Comparison of ENCODE assay signal across 12 cellular contexts in genomic region chr10:125538947-125539649, GRCh38.
DNase-seq lines count a peak whose midpoint lies in the region; ATAC-seq and TF ChIP-seq lines count a peak whose summit lies in the region.
"Had no signal": no experiment of that assay in that cellular context is flagged by ENCODE, and none has a peak within 500 bp of the region (broad histone marks: within the 10 kb centered on the region; RNA-seq: fewer than 3 reads in every experiment).

No MANE protein-coding gene starts in this region.

- POLR2A ChIA-PET in SK-N-SH (lab: Yijun Ruan, JAX), result interaction anchor here (1.1 kb wide), 1 partner anchor 258 kb away, joined by 3 read pairs; no protein-coding TSS in a partner anchor

- H4K20me1 ChIP-seq in SK-N-SH (ENCODE audit: insufficient read depth) (no peaks in the 10 kb centered on the region), GM23248 (ENCODE audit: insufficient read depth) (no peaks in the 10 kb centered on the region)

- H2AFZ ChIP-seq in SK-N-SH (ENCODE audit: low read depth) (no peak overlapping the region), GM23248 (no peak overlapping the region)

- peak overlapping the region in 1 of 2 experiments; percentile 22; a peak in 2 of 4 replicates for H3K27ac ChIP-seq in SK-N-SH (ENCODE audit: low read depth in 2 of 2, low read length in 1 of 2)
- H3K27ac ChIP-seq in left ventricle myocardium inferior (replicated peaks), result no peak overlapping the region
- no peak overlapping the region for H3K27ac ChIP-seq in testis
- no peak overlapping the region for H3K27ac ChIP-seq in GM23248
- H3K27ac ChIP-seq: coronary artery, uterus had no signal

- H3K27me3 ChIP-seq in SK-N-SH (ENCODE audit: insufficient read depth) (no peaks in the 10 kb centered on the region), left ventricle myocardium inferior (ENCODE audit: low read depth) (peaks cover 29% of the 10 kb centered on the region), testis (no peaks in the 10 kb centered on the region), GM23248 (replicated peaks; ENCODE audit: insufficient read depth) (no peaks in the 10 kb centered on the region)
- H3K27me3 ChIP-seq: uterus had no signal

- no peaks in the 10 kb centered on the region for H3F3A ChIP-seq in SK-N-SH (replicated peaks; ENCODE audit: insufficient read depth)
- H3F3A ChIP-seq in GM23248 (ENCODE audit: insufficient read depth), result no peaks in the 10 kb centered on the region

- ATAC-seq in SK-N-SH treated with all-trans-retinoic acid at 6 μM for 48 hours (no peak), HG03520 (IDR thresholded peaks at IDR 0.05; ENCODE audit: unreplicated experiment) (no peak), HG03469 (IDR thresholded peaks at IDR 0.05; ENCODE audit: unreplicated experiment) (no peak)

- H3K9ac ChIP-seq in SK-N-SH (no peak overlapping the region), GM23248 (no peak overlapping the region)

- H3K36me3 ChIP-seq in SK-N-SH (replicated peaks in 1 of 2; ENCODE audit: control insufficient read depth in 1 of 2, insufficient read depth in 2 of 2, low read length in 1 of 2) (no peaks in the 10 kb centered on the region), left ventricle myocardium inferior (no peaks in the 10 kb centered on the region), testis (ENCODE audit: low read depth, missing control alignments) (no peaks in the 10 kb centered on the region), GM23248 (ENCODE audit: low read depth) (no peaks in the 10 kb centered on the region)
- H3K36me3 ChIP-seq: uterus had no signal

- H3K4me1 ChIP-seq in SK-N-SH (ENCODE audit: control insufficient read depth in 1 of 2, insufficient read depth in 2 of 2, low read depth in 1 of 2, low read length in 1 of 2) (peaks cover 0 to 23% of the 10 kb centered on the region in 2 experiments; a peak in 1 of 4 replicates), left ventricle myocardium inferior (no peaks in the 10 kb centered on the region), testis (peaks cover 4% of the 10 kb centered on the region), GM23248 (ENCODE audit: insufficient read depth) (no peaks in the 10 kb centered on the region)
- H3K4me1 ChIP-seq: uterus had no signal

- H3K9me3 ChIP-seq in SK-N-SH (no peaks in the 10 kb centered on the region), left ventricle myocardium inferior (replicated peaks) (no peaks in the 10 kb centered on the region), testis (no peaks in the 10 kb centered on the region), GM23248 (ENCODE audit: low read depth) (no peaks in the 10 kb centered on the region)
- H3K9me3 ChIP-seq: uterus had no signal

- peak in 1 of 2 experiments; percentile 12; a peak in 1 of 4 replicates for TF ChIP-seq EP300 in SK-N-SH (IDR thresholded peaks at IDR 0.05; ENCODE audit: borderline replicate concordance in 1 of 2, low read depth in 1 of 2, low read length in 1 of 2)

- intact Hi-C loops in left ventricle myocardium inferior (cut with micrococcal nuclease) (no loop called here), testis (cut with DNase I; ENCODE audit: low total_unique reads) (no loop called here)

- H3K79me2 ChIP-seq in SK-N-SH (ENCODE audit: insufficient read depth) (no peaks in the 10 kb centered on the region), GM23248 (ENCODE audit: insufficient read depth) (no peaks in the 10 kb centered on the region)

- no peak for TF ChIP-seq CTCF in SK-N-SH (IDR thresholded peaks at IDR 0.05)
- TF ChIP-seq CTCF in left ventricle myocardium inferior (IDR thresholded peaks at IDR 0.05; ENCODE audit: borderline replicate concordance), result no peak
- no peak for TF ChIP-seq CTCF in testis (IDR thresholded peaks at IDR 0.05)

- 26% methylated on average over 10 of the region's 11 CpGs for WGBS in SK-N-SH (ENCODE audit: low lambda C conversion rate)
- WGBS in testis, 2 donors, result 61% methylated on average over 11 of the region's 11 CpGs
- WGBS in GM23248 (ENCODE audit: low coverage in 1 of 2, low lambda C conversion rate in 2 of 2, missing lambda C conversion rate in 2 of 2), 2 experiments, result 27 to 28% methylated on average over 11 of the region's 11 CpGs

- no peak for TF ChIP-seq POLR2A in testis (IDR thresholded peaks at IDR 0.05)

- H3K4me3 ChIP-seq in SK-N-SH (ENCODE audit: low read depth in 2 of 2, low read length in 1 of 2) (no peak overlapping the region), left ventricle myocardium inferior (no peak overlapping the region), testis (no peak overlapping the region), GM23248 (no peak overlapping the region)
- H3K4me3 ChIP-seq: coronary artery, uterus had no signal

- DNase-seq in SK-N-SH, result peak; percentile 58
- peak; percentile 88 for DNase-seq in NCI-H510A treated with DMSO at 0.1 percent for 48 hours (lab: John Stamatoyannopoulos, UW)
- peak; percentile 25 for DNase-seq in left ventricle myocardium inferior
- DNase-seq in testis, result peak; percentile 36
- DNase-seq in GM23248, result no peak
- DNase-seq: H9, SIG-M5, uterus had no signal

- TF ChIP-seq RAD21 in SK-N-SH (IDR thresholded peaks at IDR 0.05; ENCODE audit: low read length), result peak; percentile 26

- H3K4me2 ChIP-seq in SK-N-SH, result no peak overlapping the region
- no peak overlapping the region for H3K4me2 ChIP-seq in GM23248 (ENCODE audit: unreplicated experiment)

- in situ Hi-C loops in GM23248 (cut with MboI), result no loop called here

- CTCF ChIA-PET in SK-N-SH (lab: Yijun Ruan, JAX), result interaction anchor here (1.0 to 1.1 kb wide), 2 partner anchors 11 to 12 kb away, joined by 3 read pairs; no protein-coding TSS in a partner anchor

- no peaks in the 10 kb centered on the region for H3K9me2 ChIP-seq in SK-N-SH
- H3K9me2 ChIP-seq in GM23248 (ENCODE audit: insufficient read depth), result no peaks in the 10 kb centered on the region

TF ChIP-seq in SK-N-SH, 30 proteins besides CTCF, POLR2A, EP300 and RAD21:
- TF ChIP-seq, protein P1, sequence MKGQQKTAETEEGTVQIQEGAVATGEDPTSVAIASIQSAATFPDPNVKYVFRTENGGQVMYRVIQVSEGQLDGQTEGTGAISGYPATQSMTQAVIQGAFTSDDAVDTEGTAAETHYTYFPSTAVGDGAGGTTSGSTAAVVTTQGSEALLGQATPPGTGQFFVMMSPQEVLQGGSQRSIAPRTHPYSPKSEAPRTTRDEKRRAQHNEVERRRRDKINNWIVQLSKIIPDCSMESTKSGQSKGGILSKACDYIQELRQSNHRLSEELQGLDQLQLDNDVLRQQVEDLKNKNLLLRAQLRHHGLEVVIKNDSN (IDR thresholded peaks at IDR 0.05; ENCODE audit: borderline replicate concordance, low read depth), result no peak
- TF ChIP-seq ZBTB33 (IDR thresholded peaks at IDR 0.05; ENCODE audit: borderline replicate concordance, low read depth) (no peak), FOXM1 (IDR thresholded peaks at IDR 0.05; ENCODE audit: low read depth) (no peak), NRF1 (IDR thresholded peaks at IDR 0.05; ENCODE audit: low read depth, low read length) (no peak)
TF ChIP-seq in SK-N-SH: peak in this region for 0.

TF ChIP-seq in SK-N-SH treated with all-trans-retinoic acid at 6 μM for 48 hours, 23 proteins besides CTCF, POLR2A, EP300 and RAD21:
- TF ChIP-seq ARNTL (CRISPR knock-in tag; IDR thresholded peaks at IDR 0.05; ENCODE audit: borderline replicate concordance, low read depth), result no peak
- no peak for TF ChIP-seq ESRRG (CRISPR knock-in tag; IDR thresholded peaks at IDR 0.05)
- TF ChIP-seq ZNF565 (CRISPR knock-in tag; conservative IDR thresholded peaks at IDR 0.05; ENCODE audit: low read depth), result no peak
- no peak for TF ChIP-seq ZFP3 (CRISPR knock-in tag; IDR thresholded peaks at IDR 0.05)
- TF ChIP-seq BACH2 (CRISPR knock-in tag; IDR thresholded peaks at IDR 0.05; ENCODE audit: borderline replicate concordance), result no peak
- TF ChIP-seq ZC3H10 (CRISPR knock-in tag; IDR thresholded peaks at IDR 0.05), result no peak
- TF ChIP-seq PPARA (CRISPR knock-in tag; IDR thresholded peaks at IDR 0.05; ENCODE audit: borderline replicate concordance), result no peak
- TF ChIP-seq SNAI2 (CRISPR knock-in tag; IDR thresholded peaks at IDR 0.05), result no peak
- no peak for TF ChIP-seq OSR1 (CRISPR knock-in tag; IDR thresholded peaks at IDR 0.05)
- no peak for TF ChIP-seq ZNF8 (CRISPR knock-in tag; IDR thresholded peaks at IDR 0.05)
- TF ChIP-seq TOX (CRISPR knock-in tag; IDR thresholded peaks at IDR 0.05; ENCODE audit: borderline replicate concordance), result no peak
- TF ChIP-seq, protein P2, sequence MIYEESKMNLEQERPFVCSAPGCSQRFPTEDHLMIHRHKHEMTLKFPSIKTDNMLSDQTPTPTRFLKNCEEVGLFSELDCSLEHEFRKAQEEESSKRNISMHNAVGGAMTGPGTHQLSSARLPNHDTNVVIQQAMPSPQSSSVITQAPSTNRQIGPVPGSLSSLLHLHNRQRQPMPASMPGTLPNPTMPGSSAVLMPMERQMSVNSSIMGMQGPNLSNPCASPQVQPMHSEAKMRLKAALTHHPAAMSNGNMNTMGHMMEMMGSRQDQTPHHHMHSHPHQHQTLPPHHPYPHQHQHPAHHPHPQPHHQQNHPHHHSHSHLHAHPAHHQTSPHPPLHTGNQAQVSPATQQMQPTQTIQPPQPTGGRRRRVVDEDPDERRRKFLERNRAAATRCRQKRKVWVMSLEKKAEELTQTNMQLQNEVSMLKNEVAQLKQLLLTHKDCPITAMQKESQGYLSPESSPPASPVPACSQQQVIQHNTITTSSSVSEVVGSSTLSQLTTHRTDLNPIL (CRISPR knock-in tag; IDR thresholded peaks at IDR 0.05; ENCODE audit: low read depth), result no peak
- TF ChIP-seq TCF4 (CRISPR knock-in tag; IDR thresholded peaks at IDR 0.05; ENCODE audit: borderline replicate concordance), result no peak
- TF ChIP-seq ZFP30 (CRISPR knock-in tag; IDR thresholded peaks at IDR 0.05), result no peak
- TF ChIP-seq GLIS3 (CRISPR knock-in tag; IDR thresholded peaks at IDR 0.05), result no peak
- no peak for TF ChIP-seq RARB (CRISPR knock-in tag; IDR thresholded peaks at IDR 0.05)
- TF ChIP-seq ISL1 (CRISPR knock-in tag; IDR thresholded peaks at IDR 0.05), result no peak
